22 cellular contexts compared by ENCODE assay signal in the genomic region with DNA sequence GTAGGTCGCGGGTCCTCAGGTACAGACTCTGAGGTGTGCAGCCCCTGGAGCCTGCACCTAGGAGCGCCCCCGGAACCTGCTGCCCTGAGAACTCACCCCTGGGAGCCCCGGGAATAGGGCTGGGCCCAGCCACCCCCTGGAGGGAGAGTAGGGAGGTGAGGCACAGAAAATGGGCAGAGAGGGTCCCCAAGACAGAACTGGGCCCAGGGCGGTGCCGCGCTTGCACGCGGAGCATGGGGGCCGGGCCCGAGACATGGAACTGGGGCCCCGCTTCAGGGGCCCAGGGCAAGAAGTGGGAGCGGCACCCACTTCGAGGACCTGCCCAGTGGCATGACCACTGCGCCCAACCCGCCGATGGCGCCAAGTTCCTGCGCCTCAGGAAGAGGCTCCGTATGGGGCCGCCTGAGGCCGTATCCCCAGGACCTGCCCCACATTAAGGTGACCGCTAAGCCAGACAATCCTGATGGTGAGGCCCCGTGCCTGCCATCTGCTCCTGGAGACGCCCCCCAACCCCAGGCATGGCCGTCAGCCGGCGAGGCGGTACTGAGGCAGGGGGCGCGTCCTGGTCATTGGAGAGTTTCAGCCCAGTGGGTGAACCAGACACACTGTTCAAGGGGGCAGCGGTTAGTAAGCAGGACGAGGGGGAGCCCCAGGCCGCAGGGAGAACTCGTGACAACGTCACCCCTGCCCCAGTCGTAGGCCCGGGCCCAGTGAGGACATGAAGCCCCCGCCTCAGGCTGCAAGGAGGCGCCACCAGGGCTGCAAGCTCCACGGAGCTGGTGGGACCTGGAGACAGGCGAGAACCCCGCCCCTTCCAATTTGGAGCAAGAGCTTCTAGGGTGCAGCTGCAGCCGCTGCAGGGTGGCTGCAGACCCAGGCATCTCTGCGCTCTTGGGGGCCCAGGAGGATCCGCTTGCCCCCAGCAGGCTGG.
DNase-seq lines count a peak whose midpoint lies in the region; ATAC-seq and TF ChIP-seq lines count a peak whose summit lies in the region.
"Had no signal": no experiment of that assay in that cellular context is flagged by ENCODE, and none has a peak within 500 bp of the region (broad histone marks: within the 10 kb centered on the region; RNA-seq: fewer than 3 reads in every experiment).

No MANE protein-coding gene starts in this region.

- H4K12ac ChIP-seq in trophoblast cell (ENCODE audit: low read depth, low read length), result peak overlapping the region; percentile 36

- no peak overlapping the region for H3K4me3 Mint-ChIP-seq in H9
- H3K4me3 Mint-ChIP-seq: HFFc6 had no signal

- TF ChIP-seq CTCF in H9 (conservative IDR thresholded peaks at IDR 0.05) (no peak), upper lobe of right lung (IDR thresholded peaks at IDR 0.05) (no peak)

- H3K14ac ChIP-seq in H9 (ENCODE audit: insufficient read depth, low read length) (0 out of 2 replicates have a peak overlapping the region, but pooled peaks have one; percentile 61), trophoblast cell (ENCODE audit: low read length) (no peak overlapping the region)

- H4K5ac ChIP-seq in H9 (ENCODE audit: insufficient read length, low read depth, low read length), result no peak overlapping the region

- H4K91ac ChIP-seq in H9 (ENCODE audit: insufficient read length, low read depth, low read length), result no peak overlapping the region
- no peak overlapping the region for H4K91ac ChIP-seq in trophoblast cell (ENCODE audit: low read depth, low read length)

- H3K4me3 ChIP-seq in trophoblast cell (ENCODE audit: low read depth, low read length) (no peak overlapping the region), upper lobe of right lung (no peak overlapping the region)
- H3K4me3 ChIP-seq: A549, PC-9, SK-N-MC had no signal

- H4K20me1 ChIP-seq in H9 (ENCODE audit: control insufficient read depth, insufficient read depth, insufficient read length), result no peaks in the 10 kb centered on the region

- WGBS in H9 (ENCODE audit: extremely low coverage, insufficient read length, low lambda C conversion rate), result no CpG with 5 or more reads among the region's 47 CpGs
- no CpG with 5 or more reads among the region's 47 CpGs for WGBS in trophoblast cell (ENCODE audit: extremely low coverage, insufficient coverage, insufficient read length)

- no peaks in the 10 kb centered on the region for H3K23me2 ChIP-seq in H9 (ENCODE audit: insufficient read length, low read depth, low read length, poor library complexity, severe bottlenecking)

- H3K4ac ChIP-seq in H9 (ENCODE audit: low read depth, low read length) (no peak overlapping the region), trophoblast cell (ENCODE audit: low read depth, low read length) (no peak overlapping the region)

- no peak overlapping the region for H3K56ac ChIP-seq in H9 (ENCODE audit: insufficient read length, low read depth, low read length)

- H2BK5ac ChIP-seq in H9 (ENCODE audit: insufficient read length, low read length) (no peak overlapping the region), trophoblast cell (ENCODE audit: low read depth, low read length, poor library complexity) (no peak overlapping the region)

- intact Hi-C loops in upper lobe of right lung (cut with DNase I), result no loop called here

- peak; percentile 31 for DNase-seq in H9
- no peak for DNase-seq in trophoblast cell
- no peak for DNase-seq in upper lobe of right lung
- DNase-seq in activated naive CD4-positive, alpha-beta T cell treated with anti-CD3 and anti-CD28 coated beads, Interleukin-2, amount 50 U/mL, for 72 hours (ENCODE audit: low spot score in 2 of 2), result no peak
- DNase-seq in COR-L47 (lab: John Stamatoyannopoulos, UW), result no peak
- DNase-seq: BE2C, DMS79, HFFc6, NCI-H1105, NCI-H146, NCI-H2029, NCI-H2227 treated with DMSO at 0.1 percent for 48 hours, NCI-H510A, PC-9, RPMI8226, SHP77 treated with DMSO at 0.1 percent for 48 hours had no signal

- H3K9me3 Mint-ChIP-seq in H9, result no peaks in the 10 kb centered on the region; a peak in 1 of 5 replicates
- H3K9me3 Mint-ChIP-seq in activated naive CD4-positive, alpha-beta T cell treated with anti-CD3 and anti-CD28 coated beads, Interleukin-2, amount 50 U/mL, for 72 hours, result no peaks in the 10 kb centered on the region

- H3K18ac ChIP-seq in H9 (ENCODE audit: insufficient read length, low read depth, low read length) (peak overlapping the region; percentile 37), trophoblast cell (ENCODE audit: low read length) (no peak overlapping the region)

- H3K27me3 ChIP-seq in H9 (ENCODE audit: insufficient read depth, low read length), result no peaks in the 10 kb centered on the region
- no peaks in the 10 kb centered on the region for H3K27me3 ChIP-seq in trophoblast cell (ENCODE audit: insufficient read depth, low read length)
- no peaks in the 10 kb centered on the region for H3K27me3 ChIP-seq in upper lobe of right lung
- H3K27me3 ChIP-seq: BE2C had no signal

- H2BK20ac ChIP-seq in H9 (ENCODE audit: low read depth, low read length, poor library complexity, severe bottlenecking), result no peak overlapping the region

- ATAC-seq in esophagus mucosa, result peak; percentile 15
- ATAC-seq in upper lobe of right lung, result peak; percentile 31
- no peak for ATAC-seq in GM18858 (IDR thresholded peaks at IDR 0.05; ENCODE audit: unreplicated experiment)
- ATAC-seq in activated naive CD4-positive, alpha-beta T cell treated with anti-CD3 and anti-CD28 coated beads, Interleukin-2, amount 50 U/mL, for 72 hours, result no peak
- ATAC-seq: A549 had no signal

- H3T11ph ChIP-seq in H9 (ENCODE audit: low read length), result no peak overlapping the region

- H4K8ac ChIP-seq in H9 (replicated peaks; ENCODE audit: insufficient read length, low read depth, low read length) (no peak overlapping the region), trophoblast cell (ENCODE audit: low read depth, low read length) (no peak overlapping the region)

- H3K4me1 ChIP-seq in H9 (ENCODE audit: insufficient read depth, low read length), result no peaks in the 10 kb centered on the region
- no peaks in the 10 kb centered on the region for H3K4me1 ChIP-seq in trophoblast cell (ENCODE audit: control insufficient read depth in 1 of 2, insufficient read depth in 2 of 2, low read length in 2 of 2)
- H3K4me1 ChIP-seq in upper lobe of right lung, result no peaks in the 10 kb centered on the region
- H3K4me1 ChIP-seq: A549, BE2C had no signal

- H3K9ac ChIP-seq in H9 (ENCODE audit: extremely low read depth, insufficient read length, low read length), result no peak overlapping the region
- no peak overlapping the region for H3K9ac ChIP-seq in trophoblast cell (ENCODE audit: low read length)
- H3K9ac ChIP-seq: KMS-11 had no signal

- H2AK5ac ChIP-seq in H9 (ENCODE audit: insufficient read length, low read length), result no peak overlapping the region
- H2AK5ac ChIP-seq in trophoblast cell (ENCODE audit: low read length), result no peak overlapping the region

- no peak overlapping the region for H2BK12ac ChIP-seq in H9 (ENCODE audit: insufficient read length, low read depth, low read length)
- no peak overlapping the region for H2BK12ac ChIP-seq in trophoblast cell (ENCODE audit: low read length)

- H3K9me3 ChIP-seq in H9 (ENCODE audit: control insufficient read depth, low read depth, low read length), result no peaks in the 10 kb centered on the region
- H3K9me3 ChIP-seq in trophoblast cell (ENCODE audit: insufficient read depth, low read depth, low read length), result no peaks in the 10 kb centered on the region
- no peaks in the 10 kb centered on the region for H3K9me3 ChIP-seq in upper lobe of right lung
- H3K9me3 ChIP-seq: A549, BE2C had no signal

- H2AFZ ChIP-seq in H9 (ENCODE audit: low read length) (no peak overlapping the region), trophoblast cell (ENCODE audit: insufficient read depth, low read length, poor library complexity) (no peak overlapping the region)
- H2AFZ ChIP-seq: PC-9 had no signal

- H3K4me2 ChIP-seq in H9 (ENCODE audit: insufficient read depth, insufficient read length, low read length) (no peak overlapping the region), trophoblast cell (ENCODE audit: low read length) (no peak overlapping the region)
- H3K4me2 ChIP-seq: A549, KMS-11, PC-9 had no signal

- H3K36me3 ChIP-seq in trophoblast cell (ENCODE audit: control insufficient read depth in 1 of 2, insufficient read depth in 2 of 2, low read length in 2 of 2) (no peaks in the 10 kb centered on the region), upper lobe of right lung (no peaks in the 10 kb centered on the region)
- H3K36me3 ChIP-seq: BE2C had no signal

- H3K27me3 Mint-ChIP-seq in H9 (ENCODE audit: low read depth), result no peaks in the 10 kb centered on the region

- H2BK15ac ChIP-seq in H9 (ENCODE audit: low read depth, low read length), result no peak overlapping the region; the same call in 1 of the 2 replicates

- H3K79me1 ChIP-seq in H9 (ENCODE audit: insufficient read depth, low read depth, low read length, poor library complexity, severe bottlenecking), result no peaks in the 10 kb centered on the region
- H3K79me1 ChIP-seq in trophoblast cell (ENCODE audit: low read length), result no peaks in the 10 kb centered on the region

- H3K23ac ChIP-seq in H9 (ENCODE audit: insufficient read length, low read depth, low read length) (no peak overlapping the region), trophoblast cell (ENCODE audit: low read length) (no peak overlapping the region)

- H3K27ac Mint-ChIP-seq in H9, result no peak overlapping the region
- H3K27ac Mint-ChIP-seq in activated naive CD4-positive, alpha-beta T cell treated with anti-CD3 and anti-CD28 coated beads, Interleukin-2, amount 50 U/mL, for 72 hours, result no peak overlapping the region
- H3K27ac Mint-ChIP-seq: HFFc6 had no signal

- no peaks in the 10 kb centered on the region for H3K36me3 Mint-ChIP-seq in H9 (ENCODE audit: insufficient read depth in 1 of 3, low read depth in 3 of 3)
- H3K36me3 Mint-ChIP-seq in activated naive CD4-positive, alpha-beta T cell treated with anti-CD3 and anti-CD28 coated beads, Interleukin-2, amount 50 U/mL, for 72 hours, result no peaks in the 10 kb centered on the region

- no peaks in the 10 kb centered on the region for H3K4me1 Mint-ChIP-seq in H9

- H2BK120ac ChIP-seq in H9 (ENCODE audit: low read depth, low read length, poor library complexity, severe bottlenecking) (no peak overlapping the region), trophoblast cell (ENCODE audit: insufficient read depth, low read length, poor library complexity) (no peak overlapping the region)

- no peaks in the 10 kb centered on the region for H3K79me2 ChIP-seq in H9 (ENCODE audit: insufficient read depth, low read length)
- H3K79me2 ChIP-seq in trophoblast cell (ENCODE audit: control insufficient read depth, insufficient read depth, low read length, poor library complexity), result no peaks in the 10 kb centered on the region

- no peak overlapping the region for H3K27ac ChIP-seq in H9 (ENCODE audit: insufficient read length, low read depth, low read length)
- H3K27ac ChIP-seq in trophoblast cell (ENCODE audit: low read depth, low read length), result no peak overlapping the region
- no peak overlapping the region for H3K27ac ChIP-seq in upper lobe of right lung
- H3K27ac ChIP-seq: A549, HL-60, KMS-11, PC-9, SK-N-MC had no signal

Comparison
In these comparisons a context has a peak if more than half of its experiments do, and no peak if none do; other contexts are left out.
1. ATAC-seq: peak in esophagus mucosa (single experiment) and upper lobe of right lung (single experiment); none in GM18858 (single experiment) and activated naive CD4-positive, alpha-beta T cell treated with anti-CD3 and anti-CD28 coated beads, Interleukin-2, amount 50 U/mL, for 72 hours (0 of 2).